ENCODE assay signal across 30 cellular contexts in the genomic region with DNA sequence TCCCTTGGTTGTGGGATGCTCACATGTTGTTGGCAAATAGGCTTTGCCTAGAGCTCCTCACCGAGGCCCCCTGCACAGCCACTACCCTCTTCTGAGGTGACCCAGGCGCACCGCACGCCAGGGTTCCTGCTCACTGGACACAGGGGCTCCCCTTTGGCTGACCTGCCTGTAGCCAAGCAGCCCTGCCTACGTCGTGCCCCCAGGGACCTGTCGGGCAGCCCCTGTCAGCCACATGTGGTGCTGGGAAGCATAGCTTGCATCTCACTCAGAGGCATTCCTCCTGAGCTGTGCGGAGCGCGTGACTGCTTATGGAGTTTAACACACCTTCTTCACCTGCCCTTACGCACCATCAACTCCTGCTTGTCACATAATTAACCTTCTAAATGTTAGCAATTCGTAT.
"Had no signal": no experiment of that assay in that cellular context is flagged by ENCODE, and none has a peak within 500 bp of the region (broad histone marks: within the 10 kb centered on the region; RNA-seq: fewer than 3 reads in every experiment).

No MANE protein-coding gene starts in this region.

- H3K27me3 ChIP-seq: adrenal gland, ascending aorta, breast epithelium, cardiac muscle cell, colonic mucosa had no signal

- H3K9me3 Mint-ChIP-seq: activated CD4-positive, alpha-beta memory T cell treated with anti-CD3 and anti-CD28 coated beads for 36 hours; activated naive CD4-positive, alpha-beta T cell treated with anti-CD3 and anti-CD28 coated beads for 36 hours; activated naive CD4-positive, alpha-beta T cell treated with anti-CD3 and anti-CD28 coated beads, Interleukin-2, amount 50 U/mL, for 24 hours; activated naive CD8-positive, alpha-beta T cell treated with anti-CD3 and anti-CD28 coated beads for 36 hours; activated naive CD8-positive, alpha-beta T cell treated with anti-CD3 and anti-CD28 coated beads, Interleukin-2, amount 50 U/mL, for 24 hours; activated T-helper 1 cell treated with anti-CD3 and anti-CD28 coated beads, Interleukin-12 subunit alpha, Interleukin-12 subunit beta, Interleukin-2, Interleukin-4 antibody, amounts not matched to agents 30 ng/mL and 10 ng/mL and 1 ng/mL, durations not matched to agents 14 hours and 24 hours and 36 hours; activated T-helper 2 cell treated with anti-CD3 and anti-CD28 coated beads, Interferon-gamma antibody, Interleukin-2, Interleukin-4, amounts not matched to agents 10 μg/mL and 5 μg/mL and 100 μg/mL, durations not matched to agents 14 hours and 24 hours and 36 hours; brain; endodermal cell; WTC11 had no signal

- H3K4me1 ChIP-seq: adrenal gland, ascending aorta, breast epithelium, colonic mucosa had no signal

- H3K4me3 Mint-ChIP-seq: activated CD4-positive, alpha-beta memory T cell treated with anti-CD3 and anti-CD28 coated beads for 36 hours; activated CD8-positive, alpha-beta memory T cell treated with anti-CD3 and anti-CD28 coated beads, Interleukin-2, amount 10 ng/mL, durations not matched to agents 7 days and 5 days; activated CD8-positive, alpha-beta T cell treated with anti-CD3 and anti-CD28 coated beads, Interleukin-2, amount 10 ng/mL, durations not matched to agents 7 days and 5 days; activated naive CD4-positive, alpha-beta T cell treated with anti-CD3 and anti-CD28 coated beads for 36 hours; activated naive CD4-positive, alpha-beta T cell treated with anti-CD3 and anti-CD28 coated beads, Interleukin-2, amount 50 U/mL, for 24 hours; activated naive CD8-positive, alpha-beta T cell treated with anti-CD3 and anti-CD28 coated beads for 36 hours; activated naive CD8-positive, alpha-beta T cell treated with anti-CD3 and anti-CD28 coated beads, Interleukin-2, amount 50 U/mL, for 24 hours; activated T-helper 1 cell treated with anti-CD3 and anti-CD28 coated beads, Interleukin-12 subunit alpha, Interleukin-12 subunit beta, Interleukin-2, Interleukin-4 antibody, amounts not matched to agents 30 ng/mL and 10 ng/mL and 1 ng/mL, durations not matched to agents 14 hours and 24 hours and 36 hours; brain; endodermal cell; WTC11 had no signal

- H3K9me3 ChIP-seq: adrenal gland, ascending aorta, breast epithelium, colonic mucosa had no signal

- H3K4me1 Mint-ChIP-seq: activated CD8-positive, alpha-beta memory T cell treated with anti-CD3 and anti-CD28 coated beads, Interleukin-2, amount 10 ng/mL, durations not matched to agents 7 days and 5 days; activated naive CD4-positive, alpha-beta T cell treated with anti-CD3 and anti-CD28 coated beads, Interleukin-2, amount 50 U/mL, for 24 hours; activated naive CD8-positive, alpha-beta T cell treated with anti-CD3 and anti-CD28 coated beads for 36 hours; activated naive CD8-positive, alpha-beta T cell treated with anti-CD3 and anti-CD28 coated beads, Interleukin-2, amount 50 U/mL, for 24 hours; endodermal cell; WTC11 had no signal

- H3K36me3 ChIP-seq: breast epithelium, colonic mucosa had no signal

- H3K27me3 Mint-ChIP-seq: activated CD4-positive, alpha-beta memory T cell treated with anti-CD3 and anti-CD28 coated beads for 36 hours; activated CD8-positive, alpha-beta memory T cell treated with anti-CD3 and anti-CD28 coated beads, Interleukin-2, amount 10 ng/mL, durations not matched to agents 7 days and 5 days; activated naive CD4-positive, alpha-beta T cell treated with anti-CD3 and anti-CD28 coated beads, Interleukin-2, amount 50 U/mL, for 24 hours; activated naive CD8-positive, alpha-beta T cell treated with anti-CD3 and anti-CD28 coated beads for 36 hours; activated naive CD8-positive, alpha-beta T cell treated with anti-CD3 and anti-CD28 coated beads, Interleukin-2, amount 50 U/mL, for 24 hours; brain had no signal

- ATAC-seq: activated CD4-positive, CD25-positive, alpha-beta regulatory T cell treated with anti-CD3 and anti-CD28 coated beads, Interleukin-2, amount 50 U/mL, for 24 hours; activated CD8-positive, alpha-beta memory T cell treated with anti-CD3 and anti-CD28 coated beads, Interleukin-2, amount 10 ng/mL, durations not matched to agents 7 days and 5 days; activated CD8-positive, alpha-beta T cell treated with anti-CD3 and anti-CD28 coated beads, Interleukin-2, amount 10 ng/mL, durations not matched to agents 7 days and 5 days; activated naive CD8-positive, alpha-beta T cell treated with anti-CD3 and anti-CD28 coated beads, Interleukin-2, amount 50 U/mL, for 24 hours; esophagus mucosa; WTC11 had no signal

- H3K4me3 ChIP-seq: adrenal gland, ascending aorta, breast epithelium, cardiac muscle cell, colonic mucosa had no signal

- H3K27ac Mint-ChIP-seq: activated CD4-positive, alpha-beta memory T cell treated with anti-CD3 and anti-CD28 coated beads for 36 hours; activated CD8-positive, alpha-beta memory T cell treated with anti-CD3 and anti-CD28 coated beads, Interleukin-2, amount 10 ng/mL, durations not matched to agents 7 days and 5 days; activated CD8-positive, alpha-beta T cell treated with anti-CD3 and anti-CD28 coated beads, Interleukin-2, amount 10 ng/mL, durations not matched to agents 7 days and 5 days; activated naive CD4-positive, alpha-beta T cell treated with anti-CD3 and anti-CD28 coated beads for 36 hours; activated naive CD4-positive, alpha-beta T cell treated with anti-CD3 and anti-CD28 coated beads, Interleukin-2, amount 50 U/mL, for 24 hours; activated naive CD8-positive, alpha-beta T cell treated with anti-CD3 and anti-CD28 coated beads for 36 hours; activated naive CD8-positive, alpha-beta T cell treated with anti-CD3 and anti-CD28 coated beads, Interleukin-2, amount 50 U/mL, for 24 hours; activated T-helper 1 cell treated with anti-CD3 and anti-CD28 coated beads, Interleukin-12 subunit alpha, Interleukin-12 subunit beta, Interleukin-2, Interleukin-4 antibody, amounts not matched to agents 30 ng/mL and 10 ng/mL and 1 ng/mL, durations not matched to agents 14 hours and 24 hours and 36 hours; activated T-helper 2 cell treated with anti-CD3 and anti-CD28 coated beads, Interferon-gamma antibody, Interleukin-2, Interleukin-4, amounts not matched to agents 10 μg/mL and 5 μg/mL and 100 μg/mL, durations not matched to agents 14 hours and 24 hours and 36 hours; brain; endodermal cell; WTC11 had no signal

- DNase-seq: activated CD4-positive, alpha-beta memory T cell treated with anti-CD3 and anti-CD28 coated beads for 36 hours; activated CD4-positive, alpha-beta T cell treated with anti-CD3 and anti-CD28 coated beads for 48 hours; activated CD4-positive, alpha-beta T cell treated with anti-CD3 and anti-CD28 coated beads, Interleukin-2, amount 50 U/mL, for 1 hour; activated CD8-positive, alpha-beta memory T cell treated with anti-CD3 and anti-CD28 coated beads, Interleukin-2, amount 10 ng/mL, durations not matched to agents 7 days and 5 days; activated CD8-positive, alpha-beta memory T cell treated with anti-CD3 and anti-CD28 coated beads, Interleukin-2, amount 50 U/mL, for 4 hours; activated CD8-positive, alpha-beta T cell treated with anti-CD3 and anti-CD28 coated beads, Interleukin-2, amount 10 ng/mL, durations not matched to agents 7 days and 5 days; activated effector memory CD4-positive, alpha-beta T cell treated with anti-CD3 and anti-CD28 coated beads, Interleukin-2, amount 50 U/mL, for 16 hours; activated naive CD4-positive, alpha-beta T cell treated with anti-CD3 and anti-CD28 coated beads for 36 hours; activated naive CD8-positive, alpha-beta T cell treated with anti-CD3 and anti-CD28 coated beads for 36 hours; activated naive CD8-positive, alpha-beta T cell treated with anti-CD3 and anti-CD28 coated beads, Interleukin-2, amount 50 U/mL, for 24 hours; activated T-cell treated with anti-CD3 and anti-CD28 coated beads, Interleukin-2, amount 50 U/mL, for 1 hour; activated T-cell treated with anti-CD3 and anti-CD28 coated beads, Interleukin-2, amount 50 U/mL, for 48 hours; adrenal gland; central memory CD4-positive, alpha-beta T cell; cerebellar nuclear complex; colonic mucosa; effector memory CD4-positive, alpha-beta T cell; endodermal cell; foreskin fibroblast; T-helper 2 cell had no signal

- H3K27ac ChIP-seq: adrenal gland, ascending aorta, breast epithelium, cardiac muscle cell, colonic mucosa had no signal
